ENCODE assay signal across 1 cellular context in the genomic region with DNA sequence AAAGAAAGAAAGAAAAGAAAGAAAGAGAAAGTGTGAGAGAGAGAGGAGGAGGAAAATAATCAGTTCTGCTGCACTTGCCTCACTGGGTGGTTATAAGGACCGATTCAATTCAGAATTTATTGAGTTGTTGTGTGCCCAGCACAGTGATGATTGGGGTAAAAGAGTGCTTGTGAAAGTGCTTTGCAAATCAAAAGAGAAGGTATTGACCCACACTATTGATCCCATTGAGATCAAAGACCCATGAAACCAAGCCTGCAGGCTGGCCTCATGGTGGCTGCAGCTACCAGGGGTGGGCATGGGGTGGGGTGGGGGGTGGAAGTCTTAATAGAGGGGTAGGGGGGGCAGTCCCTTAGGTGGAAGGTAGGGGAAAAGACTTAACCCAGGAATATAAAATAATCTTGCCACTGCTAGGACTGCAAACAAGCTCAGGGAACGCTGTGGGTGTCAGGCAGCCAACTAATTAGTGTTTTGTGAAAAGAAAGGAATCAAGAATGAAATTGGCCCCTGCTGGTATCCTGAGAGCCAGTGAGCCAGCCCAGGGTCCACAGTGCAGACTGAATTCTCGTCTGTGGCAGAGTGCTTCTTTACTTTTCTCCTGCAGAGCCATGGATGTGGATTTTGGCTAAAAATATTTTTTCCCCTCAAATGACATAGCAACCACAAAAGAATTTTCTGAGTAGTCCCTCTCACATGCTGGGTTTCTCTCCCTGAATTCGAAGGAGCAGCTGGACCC.
TF ChIP-seq lines count a peak whose summit lies in the region.

No MANE protein-coding gene starts in this region.

TF ChIP-seq in IMR-90, 13 proteins besides CTCF, POLR2A, EP300 and RAD21:
- TF ChIP-seq FOS (IDR thresholded peaks at IDR 0.05; ENCODE audit: low read depth, low read length): no peak
- no peak for TF ChIP-seq RCOR1 (IDR thresholded peaks at IDR 0.05; ENCODE audit: insufficient replicate concordance, low read length)
- no peak for TF ChIP-seq CHD1 (IDR thresholded peaks at IDR 0.05; ENCODE audit: low read depth, low read length)
- TF ChIP-seq MAFK (IDR thresholded peaks at IDR 0.05; ENCODE audit: low read depth, low read length): no peak
- TF ChIP-seq SMC3 (IDR thresholded peaks at IDR 0.05; ENCODE audit: low read depth, low read length): no peak
- TF ChIP-seq MAZ (IDR thresholded peaks at IDR 0.05; ENCODE audit: borderline replicate concordance, low read depth, low read length): no peak
- no peak for TF ChIP-seq CEBPB (IDR thresholded peaks at IDR 0.05; ENCODE audit: low read depth, low read length)
- no peak for TF ChIP-seq BHLHE40 (IDR thresholded peaks at IDR 0.05; ENCODE audit: low read depth, low read length)
- TF ChIP-seq, protein P1, sequence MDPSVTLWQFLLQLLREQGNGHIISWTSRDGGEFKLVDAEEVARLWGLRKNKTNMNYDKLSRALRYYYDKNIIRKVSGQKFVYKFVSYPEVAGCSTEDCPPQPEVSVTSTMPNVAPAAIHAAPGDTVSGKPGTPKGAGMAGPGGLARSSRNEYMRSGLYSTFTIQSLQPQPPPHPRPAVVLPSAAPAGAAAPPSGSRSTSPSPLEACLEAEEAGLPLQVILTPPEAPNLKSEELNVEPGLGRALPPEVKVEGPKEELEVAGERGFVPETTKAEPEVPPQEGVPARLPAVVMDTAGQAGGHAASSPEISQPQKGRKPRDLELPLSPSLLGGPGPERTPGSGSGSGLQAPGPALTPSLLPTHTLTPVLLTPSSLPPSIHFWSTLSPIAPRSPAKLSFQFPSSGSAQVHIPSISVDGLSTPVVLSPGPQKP (IDR thresholded peaks at IDR 0.05; ENCODE audit: borderline replicate concordance, low read depth, low read length): no peak
- no peak for TF ChIP-seq RFX5 (IDR thresholded peaks at IDR 0.05; ENCODE audit: low read depth, low read length)
- no peak for TF ChIP-seq NFE2L2 (IDR thresholded peaks at IDR 0.05; ENCODE audit: low read depth, low read length)
- no peak for TF ChIP-seq MXI1 (IDR thresholded peaks at IDR 0.05; ENCODE audit: borderline replicate concordance, low read depth, low read length)
- TF ChIP-seq, protein P2, sequence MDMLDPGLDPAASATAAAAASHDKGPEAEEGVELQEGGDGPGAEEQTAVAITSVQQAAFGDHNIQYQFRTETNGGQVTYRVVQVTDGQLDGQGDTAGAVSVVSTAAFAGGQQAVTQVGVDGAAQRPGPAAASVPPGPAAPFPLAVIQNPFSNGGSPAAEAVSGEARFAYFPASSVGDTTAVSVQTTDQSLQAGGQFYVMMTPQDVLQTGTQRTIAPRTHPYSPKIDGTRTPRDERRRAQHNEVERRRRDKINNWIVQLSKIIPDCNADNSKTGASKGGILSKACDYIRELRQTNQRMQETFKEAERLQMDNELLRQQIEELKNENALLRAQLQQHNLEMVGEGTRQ (IDR thresholded peaks at IDR 0.05; ENCODE audit: low read depth, low read length): no peak
